In genomic region chr18:70331456-70332097, GRCh38 we compare ENCODE assay signal across 31 cellular contexts. TPM values are rescaled to one million over a fixed set of nuclear protein-coding genes. Genes with fewer than 3 reads are reported as not detected.
A peak's percentile ranks its signal among the peaks of the same experiment; 100 is the strongest.
DNase-seq lines count a peak whose midpoint lies in the region; ATAC-seq and TF ChIP-seq lines count a peak whose summit lies in the region.
"Had no signal": no experiment of that assay in that cellular context is flagged by ENCODE, and none has a peak within 500 bp of the region (broad histone marks: within the 10 kb centered on the region; RNA-seq: fewer than 3 reads in every experiment).

No MANE protein-coding gene starts in this region.

- peaks cover 4% of the 10 kb centered on the region for H3K36me3 Mint-ChIP-seq in chondrocyte (ENCODE audit: low read depth)

- intact Hi-C loops in HCT116 (cut with micrococcal nuclease): no loop called here
- intact Hi-C loops in mucosa of descending colon (cut with DNase I, micrococcal nuclease): no loop called here

- H3K27ac ChIP-seq in HCT116 (ENCODE audit: low read depth, low read length) (no peak overlapping the region), temporal lobe (ENCODE audit: low read depth, low read length) (peak overlapping the region; percentile 51), gastroesophageal sphincter (no peak overlapping the region)
- H3K27ac ChIP-seq: BLaER1 treated with 17β-estradiol and CSF1 and Interleukin-3, amounts not matched to agents 10 nM and 100 nM; gastrocnemius medialis; hepatocyte; lower lobe of right lung; parathyroid adenoma; SK-N-MC; transverse colon had no signal

- no peaks in the 10 kb centered on the region for H3K27me3 ChIP-seq in HCT116 (ENCODE audit: insufficient read depth, low read length)
- H3K27me3 ChIP-seq in gastroesophageal sphincter: no peaks in the 10 kb centered on the region
- H3K27me3 ChIP-seq: BLaER1 treated with 17β-estradiol and CSF1 and Interleukin-3, amounts not matched to agents 10 nM and 100 nM; gastrocnemius medialis; hepatocyte; transverse colon had no signal

- peaks cover 0 to 20% of the 10 kb centered on the region in 2 experiments; a peak in 2 of 4 replicates for H3K9me3 ChIP-seq in HCT116 (ENCODE audit: control insufficient read depth in 1 of 2, insufficient read depth in 1 of 2, low read depth in 1 of 2, low read length in 2 of 2)
- peaks cover 5% of the 10 kb centered on the region for H3K9me3 ChIP-seq in mucosa of descending colon
- H3K9me3 ChIP-seq in gastroesophageal sphincter: peaks cover 0 to 8% (median 0%) of the 10 kb centered on the region in 3 donors
- H3K9me3 ChIP-seq: transverse colon had no signal

- no peak overlapping the region for H2AFZ ChIP-seq in HCT116 (ENCODE audit: low read depth, low read length, poor library complexity, severe bottlenecking)
- H2AFZ ChIP-seq: hepatocyte, parathyroid adenoma had no signal

- no peak for DNase-seq in HCT116 (ENCODE audit: low read depth, low spot score)
- no peak for DNase-seq in chondrocyte (ENCODE audit: low spot score)
- no peak for DNase-seq in mucosa of descending colon
- DNase-seq in NCI-H1048 (lab: John Stamatoyannopoulos, UW): no peak
- no peak for DNase-seq in omental fat pad (ENCODE audit: low spot score)
- DNase-seq: activated gamma-delta T cell; activated T-cell treated with anti-CD3 and anti-CD28 coated beads, Interleukin-2, amount 50 U/mL, for 4 hours; central memory CD4-positive, alpha-beta T cell; dermis blood vessel endothelial cell; DMS53; gastrocnemius medialis; KG1; kidney glomerular epithelial cell; lower lobe of right lung; NCI-H1105; NCI-H187 treated with DMSO at 0.1 percent for 48 hours; NCI-H2171 treated with DMSO at 0.1 percent for 48 hours; NCI-H524; OCI-M1; right cardiac atrium; stimulated activated CD4-positive, alpha-beta T cell treated with anti-CD3 and anti-CD28 coated beads, Interleukin-2, amount 100 ng/mL, for 48 hours; stimulated activated naive CD8-positive, alpha-beta T cell treated with anti-CD3 and anti-CD28 coated beads, Interleukin-15, amount 100 ng/mL, for 72 hours; transverse colon had no signal

- 81 to 87% methylated on average over 4 of the region's 5 CpGs for WGBS in gastroesophageal sphincter (ENCODE audit: low coverage in 1 of 2), 2 donors

- peaks cover 8% of the 10 kb centered on the region for H3K9me3 Mint-ChIP-seq in chondrocyte (ENCODE audit: low read depth)
- H3K9me3 Mint-ChIP-seq: T-helper 1 cell treated with Interleukin-12 subunit alpha and Interleukin-12 subunit beta and Interleukin-4 antibody, amounts not matched to agents 30 μg/mL and 1 μg/mL, for 36 hours had no signal

- no peak overlapping the region for H3K4me3 Mint-ChIP-seq in chondrocyte (ENCODE audit: unreplicated experiment)
- H3K4me3 Mint-ChIP-seq: activated T-cell treated with anti-CD3 and anti-CD28 coated beads, Interleukin-2, amount 50 U/mL, for 4 hours; nephron; stimulated activated naive CD8-positive, alpha-beta T cell treated with anti-CD3 and anti-CD28 coated beads, Interleukin-15, amount 100 ng/mL, for 72 hours; T-helper 1 cell treated with Interleukin-12 subunit alpha and Interleukin-12 subunit beta and Interleukin-4 antibody, amounts not matched to agents 30 μg/mL and 1 μg/mL, for 36 hours had no signal

- H3K27ac Mint-ChIP-seq in chondrocyte (ENCODE audit: unreplicated experiment): peak overlapping the region; percentile 45
- H3K27ac Mint-ChIP-seq: stimulated activated naive CD8-positive, alpha-beta T cell treated with anti-CD3 and anti-CD28 coated beads, Interleukin-15, amount 100 ng/mL, for 72 hours; T-helper 1 cell treated with Interleukin-12 subunit alpha and Interleukin-12 subunit beta and Interleukin-4 antibody, amounts not matched to agents 30 μg/mL and 1 μg/mL, for 36 hours had no signal

- no peaks in the 10 kb centered on the region for H4K20me1 ChIP-seq in HCT116 (ENCODE audit: insufficient read depth)

- 0 out of 2 replicates have a peak, but pooled peaks have one; percentile 24 for ATAC-seq in HCT116
- ATAC-seq in mucosa of descending colon: peak; percentile 13
- no peak for ATAC-seq in gastroesophageal sphincter
- ATAC-seq in omental fat pad (ENCODE audit: low FRiP score): no peak
- ATAC-seq: activated T-cell treated with anti-CD3 and anti-CD28 coated beads, Interleukin-2, amount 50 U/mL, for 4 hours; gastrocnemius medialis; right cardiac atrium; stimulated activated naive CD8-positive, alpha-beta T cell treated with anti-CD3 and anti-CD28 coated beads, Interleukin-15, amount 100 ng/mL, for 72 hours had no signal

- H3K4me1 Mint-ChIP-seq in chondrocyte (ENCODE audit: low read depth): peaks cover 45% of the 10 kb centered on the region
- H3K4me1 Mint-ChIP-seq: nephron had no signal

- no peaks in the 10 kb centered on the region for H3K9me2 ChIP-seq in HCT116 (ENCODE audit: insufficient read depth)

- no peak overlapping the region for H3K4me3 ChIP-seq in HCT116 (replicated peaks in 1 of 2; ENCODE audit: low read depth in 1 of 2, low read length in 2 of 2)
- no peak overlapping the region for H3K4me3 ChIP-seq in mucosa of descending colon
- H3K4me3 ChIP-seq in gastroesophageal sphincter: no peak overlapping the region
- H3K4me3 ChIP-seq: BLaER1 treated with 17β-estradiol and CSF1 and Interleukin-3, amounts not matched to agents 10 nM and 100 nM; gastrocnemius medialis; hepatocyte; lower lobe of right lung; SK-N-MC; transverse colon had no signal

- no peak for TF ChIP-seq EP300 in gastroesophageal sphincter (IDR thresholded peaks at IDR 0.05)

- POLR2A ChIA-PET in HCT116 (lab: Charles Lee): no interaction called here

- TF ChIP-seq CTCF in HCT116 (IDR thresholded peaks at IDR 0.05 in 2 of 3, conservative IDR thresholded peaks at IDR 0.05 in 1 of 3; ENCODE audit: borderline replicate concordance in 1 of 3, insufficient read depth in 1 of 3, low read depth in 2 of 3, low read length in 2 of 3) (no peak), chondrocyte (IDR thresholded peaks at IDR 0.05) (no peak), mucosa of descending colon (IDR thresholded peaks at IDR 0.05) (no peak), gastroesophageal sphincter (IDR thresholded peaks at IDR 0.05) (no peak), omental fat pad (IDR thresholded peaks at IDR 0.05) (no peak)

- CTCF ChIA-PET in HCT116 (lab: Charles Lee): no interaction called here

- RAD21 ChIA-PET in HCT116 (lab: Charles Lee; ENCODE audit: low non-redundant PET in 1 of 2, low total read pairs in 2 of 2, uncharacterized antibody in 2 of 2, unreplicated experiment in 2 of 2): no interaction called here

- peaks cover 2 to 41% of the 10 kb centered on the region in 2 experiments; a peak in 2 of 4 replicates for H3K36me3 ChIP-seq in HCT116 (ENCODE audit: control insufficient read depth in 1 of 2, insufficient read depth in 2 of 2, low read length in 2 of 2)
- H3K36me3 ChIP-seq in mucosa of descending colon (ENCODE audit: low read depth): no peaks in the 10 kb centered on the region
- no peaks in the 10 kb centered on the region for H3K36me3 ChIP-seq in gastroesophageal sphincter
- H3K36me3 ChIP-seq: gastrocnemius medialis, lower lobe of right lung, transverse colon had no signal

- TF ChIP-seq POLR2A in HCT116 (IDR thresholded peaks at IDR 0.05; ENCODE audit: borderline replicate concordance, extremely low read depth, insufficient read depth, insufficient read length): no peak
- TF ChIP-seq POLR2A in gastroesophageal sphincter (IDR thresholded peaks at IDR 0.05): no peak

- no peak for TF ChIP-seq RAD21 in HCT116 (IDR thresholded peaks at IDR 0.05; ENCODE audit: low read depth)

- BruUV-seq in HCT116 (replicated peaks; lab: Mats Ljungman, UMichigan): no TSS peak

- no peak overlapping the region for H3K4me2 ChIP-seq in HCT116 (ENCODE audit: low read length)
- H3K4me2 ChIP-seq: BLaER1 treated with 17β-estradiol and CSF1 and Interleukin-3, amounts not matched to agents 10 nM and 100 nM; hepatocyte had no signal

- H3K79me2 ChIP-seq in HCT116 (ENCODE audit: insufficient read depth, low read length): peaks cover 69% of the 10 kb centered on the region
- H3K79me2 ChIP-seq: parathyroid adenoma had no signal

- no peak overlapping the region for H3K9ac ChIP-seq in HCT116 (ENCODE audit: low read length)
- H3K9ac ChIP-seq: BLaER1 treated with 17β-estradiol and CSF1 and Interleukin-3, amounts not matched to agents 10 nM and 100 nM; parathyroid adenoma had no signal

- H3K4me1 ChIP-seq in HCT116 (ENCODE audit: control insufficient read depth in 1 of 2, insufficient read depth in 2 of 2, low read length in 2 of 2) (peaks cover 17 to 41% of the 10 kb centered on the region in 2 experiments), mucosa of descending colon (ENCODE audit: low read depth) (no peaks in the 10 kb centered on the region), gastroesophageal sphincter (peaks cover 0 to 9% (median 0%) of the 10 kb centered on the region in 3 donors)
- H3K4me1 ChIP-seq: lower lobe of right lung, parathyroid adenoma had no signal

- no peaks in the 10 kb centered on the region for H3K27me3 Mint-ChIP-seq in chondrocyte (ENCODE audit: low read depth)
- H3K27me3 Mint-ChIP-seq: stimulated activated naive CD8-positive, alpha-beta T cell treated with anti-CD3 and anti-CD28 coated beads, Interleukin-15, amount 100 ng/mL, for 72 hours had no signal

RNA-seq across cellular contexts. Expression of gene SOCS6, which starts 42.7 kb away (rescaled TPM):
- total RNA-seq in HCT116 (2021; ENCODE audit: unreplicated experiment) (53.4 TPM), chondrocyte (16.4 to 18.5 TPM (median 17.3 TPM) in 3 replicates), mucosa of descending colon (10 to 100 TPM; 37.2 to 49.6 (median 39.7) TPM), temporal lobe (28.0 TPM), gastroesophageal sphincter (10 to 100 TPM; 21.5 to 25.3 (median 23.6) TPM), omental fat pad (10 to 100 TPM; 14.7 to 21.1 (median 16.7) TPM)
- polyA plus RNA-seq in HCT116 (2012): 27.7 and 27.8 TPM in 2 replicates

Comparison
In these comparisons a context has a peak if more than half of its experiments do, and no peak if none do; other contexts are left out.
1. ATAC-seq: peak in HCT116 (single experiment) and mucosa of descending colon (single experiment); none in gastroesophageal sphincter (single experiment) and omental fat pad (single experiment).